ENCODE assay signal across 1 cellular context in the genomic region with DNA sequence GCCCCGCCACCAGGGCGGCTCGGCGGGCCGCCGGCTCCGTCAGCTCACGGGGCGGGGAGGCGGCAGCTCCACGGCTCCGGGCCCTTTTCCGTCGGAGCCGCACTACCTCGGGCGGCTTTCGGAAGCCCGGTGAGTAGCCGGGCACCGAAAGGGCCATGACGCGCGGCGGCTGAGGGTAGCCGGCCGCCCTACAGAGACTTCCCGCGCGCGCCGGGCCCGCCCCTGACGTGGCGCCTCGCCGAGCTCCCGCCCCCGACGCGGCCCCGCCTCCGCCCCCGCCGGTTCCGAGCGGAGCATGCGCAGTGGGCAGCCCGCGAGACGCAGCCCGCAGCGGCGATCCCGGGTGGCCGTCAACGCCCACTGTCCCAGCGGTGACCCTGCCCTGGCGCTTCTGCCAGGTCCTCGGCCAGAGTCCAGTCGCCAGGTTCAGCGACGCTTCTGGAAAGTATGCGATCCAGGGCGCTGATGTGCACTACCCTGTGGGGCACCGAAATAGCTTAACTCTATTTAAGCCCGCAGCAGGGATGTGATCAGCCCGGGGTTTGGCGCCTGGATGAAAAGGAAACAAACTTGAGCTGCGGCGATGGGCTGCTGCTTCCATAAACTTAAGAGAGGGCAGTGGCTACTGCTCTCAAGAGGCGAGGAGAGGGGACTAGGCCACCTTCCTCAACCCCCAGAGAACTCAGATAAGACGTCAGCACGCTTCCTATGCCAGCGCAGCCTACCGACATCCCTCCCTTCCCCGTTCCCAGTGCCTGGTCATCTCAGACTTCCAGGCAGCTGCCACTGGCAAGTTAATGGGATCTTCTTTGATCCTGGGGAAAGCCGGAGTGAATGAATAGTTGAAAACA.
TF ChIP-seq lines count a peak whose summit lies in the region.

A gene with protein sequence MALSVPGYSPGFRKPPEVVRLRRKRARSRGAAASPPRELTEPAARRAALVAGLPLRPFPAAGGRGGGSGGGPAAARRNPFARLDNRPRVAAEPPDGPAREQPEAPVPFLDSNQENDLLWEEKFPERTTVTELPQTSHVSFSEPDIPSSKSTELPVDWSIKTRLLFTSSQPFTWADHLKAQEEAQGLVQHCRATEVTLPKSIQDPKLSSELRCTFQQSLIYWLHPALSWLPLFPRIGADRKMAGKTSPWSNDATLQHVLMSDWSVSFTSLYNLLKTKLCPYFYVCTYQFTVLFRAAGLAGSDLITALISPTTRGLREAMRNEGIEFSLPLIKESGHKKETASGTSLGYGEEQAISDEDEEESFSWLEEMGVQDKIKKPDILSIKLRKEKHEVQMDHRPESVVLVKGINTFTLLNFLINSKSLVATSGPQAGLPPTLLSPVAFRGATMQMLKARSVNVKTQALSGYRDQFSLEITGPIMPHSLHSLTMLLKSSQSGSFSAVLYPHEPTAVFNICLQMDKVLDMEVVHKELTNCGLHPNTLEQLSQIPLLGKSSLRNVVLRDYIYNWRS (minus strand): TSS at position 200 of the 851 bp plus-strand sequence. CDS start 43 bp downstream, at position 157.

TF ChIP-seq in K562, 482 proteins besides CTCF, POLR2A, EP300 and RAD21 (continued from another document and continues in another):
- TF ChIP-seq, protein P1, sequence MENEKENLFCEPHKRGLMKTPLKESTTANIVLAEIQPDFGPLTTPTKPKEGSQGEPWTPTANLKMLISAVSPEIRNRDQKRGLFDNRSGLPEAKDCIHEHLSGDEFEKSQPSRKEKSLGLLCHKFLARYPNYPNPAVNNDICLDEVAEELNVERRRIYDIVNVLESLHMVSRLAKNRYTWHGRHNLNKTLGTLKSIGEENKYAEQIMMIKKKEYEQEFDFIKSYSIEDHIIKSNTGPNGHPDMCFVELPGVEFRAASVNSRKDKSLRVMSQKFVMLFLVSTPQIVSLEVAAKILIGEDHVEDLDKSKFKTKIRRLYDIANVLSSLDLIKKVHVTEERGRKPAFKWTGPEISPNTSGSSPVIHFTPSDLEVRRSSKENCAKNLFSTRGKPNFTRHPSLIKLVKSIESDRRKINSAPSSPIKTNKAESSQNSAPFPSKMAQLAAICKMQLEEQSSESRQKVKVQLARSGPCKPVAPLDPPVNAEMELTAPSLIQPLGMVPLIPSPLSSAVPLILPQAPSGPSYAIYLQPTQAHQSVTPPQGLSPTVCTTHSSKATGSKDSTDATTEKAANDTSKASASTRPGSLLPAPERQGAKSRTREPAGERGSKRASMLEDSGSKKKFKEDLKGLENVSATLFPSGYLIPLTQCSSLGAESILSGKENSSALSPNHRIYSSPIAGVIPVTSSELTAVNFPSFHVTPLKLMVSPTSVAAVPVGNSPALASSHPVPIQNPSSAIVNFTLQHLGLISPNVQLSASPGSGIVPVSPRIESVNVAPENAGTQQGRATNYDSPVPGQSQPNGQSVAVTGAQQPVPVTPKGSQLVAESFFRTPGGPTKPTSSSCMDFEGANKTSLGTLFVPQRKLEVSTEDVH (IDR thresholded peaks at IDR 0.05; ENCODE audit: low read depth, partially characterized antibody): peak; percentile 68
- TF ChIP-seq, protein P2, sequence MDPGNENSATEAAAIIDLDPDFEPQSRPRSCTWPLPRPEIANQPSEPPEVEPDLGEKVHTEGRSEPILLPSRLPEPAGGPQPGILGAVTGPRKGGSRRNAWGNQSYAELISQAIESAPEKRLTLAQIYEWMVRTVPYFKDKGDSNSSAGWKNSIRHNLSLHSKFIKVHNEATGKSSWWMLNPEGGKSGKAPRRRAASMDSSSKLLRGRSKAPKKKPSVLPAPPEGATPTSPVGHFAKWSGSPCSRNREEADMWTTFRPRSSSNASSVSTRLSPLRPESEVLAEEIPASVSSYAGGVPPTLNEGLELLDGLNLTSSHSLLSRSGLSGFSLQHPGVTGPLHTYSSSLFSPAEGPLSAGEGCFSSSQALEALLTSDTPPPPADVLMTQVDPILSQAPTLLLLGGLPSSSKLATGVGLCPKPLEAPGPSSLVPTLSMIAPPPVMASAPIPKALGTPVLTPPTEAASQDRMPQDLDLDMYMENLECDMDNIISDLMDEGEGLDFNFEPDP (CRISPR knock-in tag; IDR thresholded peaks at IDR 0.05): no peak
- TF ChIP-seq TEAD2 (tag; IDR thresholded peaks at IDR 0.05) (no peak), ZNF133 (CRISPR knock-in tag; IDR thresholded peaks at IDR 0.05) (no peak), RAD51 (IDR thresholded peaks at IDR 0.05; ENCODE audit: borderline replicate concordance, low read depth) (no peak), NCOR1 (IDR thresholded peaks at IDR 0.05) (peak; percentile 33; the same call in 1 of the 2 replicates), RBM14 (IDR thresholded peaks at IDR 0.05; ENCODE audit: borderline replicate concordance, insufficient read depth, low read depth, low read length) (no peak), TAF9B (IDR thresholded peaks at IDR 0.05; ENCODE audit: partially characterized antibody) (no peak), ZNF584 (CRISPR knock-in tag; IDR thresholded peaks at IDR 0.05; ENCODE audit: low read depth) (no peak), MEF2A (IDR thresholded peaks at IDR 0.05; ENCODE audit: control insufficient read depth, low read depth, low read length) (no peak), FIP1L1 (IDR thresholded peaks at IDR 0.05; ENCODE audit: low read depth, low read length, poor library complexity, severe bottlenecking) (peak; percentile 17), MAZ (CRISPR knock-in tag; conservative IDR thresholded peaks at IDR 0.05 in 1 of 2, IDR thresholded peaks at IDR 0.05 in 1 of 2) (peak; percentile 29 to 87), BCOR (IDR thresholded peaks at IDR 0.05) (no peak), HNRNPH1 (optimal IDR thresholded peaks at IDR 0.05; ENCODE audit: low read depth, low read length) (no peak), NONO (IDR thresholded peaks at IDR 0.05; ENCODE audit: low read depth in 2 of 2, low read length in 1 of 2) (peak; percentile 76 to 85; a peak in 3 of 4 replicates), MYNN (IDR thresholded peaks at IDR 0.05) (peak; percentile 74), MYNN (CRISPR knock-in tag; IDR thresholded peaks at IDR 0.05) (no peak), CXXC5 (CRISPR knock-in tag; IDR thresholded peaks at IDR 0.05) (peak; percentile 92), NCOA1 (IDR thresholded peaks at IDR 0.05; ENCODE audit: low read depth) (no peak; the same call in 1 of the 2 replicates), CCNT2 (IDR thresholded peaks at IDR 0.05; ENCODE audit: borderline replicate concordance, extremely low read depth, insufficient read length, low read depth, low read length) (peak; percentile 94), ELF1 (tag; IDR thresholded peaks at IDR 0.05) (no peak), ZNF324 (CRISPR knock-in tag; IDR thresholded peaks at IDR 0.05) (0 out of 2 replicates have a peak, but pooled peaks have one; percentile 11), IRF2 (CRISPR knock-in tag; IDR thresholded peaks at IDR 0.05) (no peak), PURB (CRISPR knock-in tag; IDR thresholded peaks at IDR 0.05; ENCODE audit: low read depth) (no peak), SMARCE1 (IDR thresholded peaks at IDR 0.05) (peak; percentile 72), RBM25 (IDR thresholded peaks at IDR 0.05; ENCODE audit: low read depth, low read length, severe bottlenecking) (no peak), ZBTB8A (IDR thresholded peaks at IDR 0.05; ENCODE audit: partially characterized antibody) (no peak)
- TF ChIP-seq, protein P3, sequence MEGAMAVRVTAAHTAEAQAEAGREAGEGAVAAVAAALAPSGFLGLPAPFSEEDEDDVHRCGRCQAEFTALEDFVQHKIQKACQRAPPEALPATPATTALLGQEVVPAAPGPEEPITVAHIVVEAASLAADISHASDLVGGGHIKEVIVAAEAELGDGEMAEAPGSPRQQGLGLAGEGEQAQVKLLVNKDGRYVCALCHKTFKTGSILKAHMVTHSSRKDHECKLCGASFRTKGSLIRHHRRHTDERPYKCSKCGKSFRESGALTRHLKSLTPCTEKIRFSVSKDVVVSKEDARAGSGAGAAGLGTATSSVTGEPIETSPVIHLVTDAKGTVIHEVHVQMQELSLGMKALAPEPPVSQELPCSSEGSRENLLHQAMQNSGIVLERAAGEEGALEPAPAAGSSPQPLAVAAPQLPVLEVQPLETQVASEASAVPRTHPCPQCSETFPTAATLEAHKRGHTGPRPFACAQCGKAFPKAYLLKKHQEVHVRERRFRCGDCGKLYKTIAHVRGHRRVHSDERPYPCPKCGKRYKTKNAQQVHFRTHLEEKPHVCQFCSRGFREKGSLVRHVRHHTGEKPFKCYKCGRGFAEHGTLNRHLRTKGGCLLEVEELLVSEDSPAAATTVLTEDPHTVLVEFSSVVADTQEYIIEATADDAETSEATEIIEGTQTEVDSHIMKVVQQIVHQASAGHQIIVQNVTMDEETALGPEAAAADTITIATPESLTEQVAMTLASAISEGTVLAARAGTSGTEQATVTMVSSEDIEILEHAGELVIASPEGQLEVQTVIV (CRISPR knock-in tag; IDR thresholded peaks at IDR 0.05; ENCODE audit: borderline replicate concordance): no peak
- TF ChIP-seq, protein P4, sequence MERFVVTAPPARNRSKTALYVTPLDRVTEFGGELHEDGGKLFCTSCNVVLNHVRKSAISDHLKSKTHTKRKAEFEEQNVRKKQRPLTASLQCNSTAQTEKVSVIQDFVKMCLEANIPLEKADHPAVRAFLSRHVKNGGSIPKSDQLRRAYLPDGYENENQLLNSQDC (CRISPR knock-in tag; IDR thresholded peaks at IDR 0.05): peak; percentile 19; the same call in 1 of the 2 replicates
- TF ChIP-seq, protein P5, sequence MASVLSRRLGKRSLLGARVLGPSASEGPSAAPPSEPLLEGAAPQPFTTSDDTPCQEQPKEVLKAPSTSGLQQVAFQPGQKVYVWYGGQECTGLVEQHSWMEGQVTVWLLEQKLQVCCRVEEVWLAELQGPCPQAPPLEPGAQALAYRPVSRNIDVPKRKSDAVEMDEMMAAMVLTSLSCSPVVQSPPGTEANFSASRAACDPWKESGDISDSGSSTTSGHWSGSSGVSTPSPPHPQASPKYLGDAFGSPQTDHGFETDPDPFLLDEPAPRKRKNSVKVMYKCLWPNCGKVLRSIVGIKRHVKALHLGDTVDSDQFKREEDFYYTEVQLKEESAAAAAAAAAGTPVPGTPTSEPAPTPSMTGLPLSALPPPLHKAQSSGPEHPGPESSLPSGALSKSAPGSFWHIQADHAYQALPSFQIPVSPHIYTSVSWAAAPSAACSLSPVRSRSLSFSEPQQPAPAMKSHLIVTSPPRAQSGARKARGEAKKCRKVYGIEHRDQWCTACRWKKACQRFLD (CRISPR knock-in tag; IDR thresholded peaks at IDR 0.05): no peak
- TF ChIP-seq, protein P6, sequence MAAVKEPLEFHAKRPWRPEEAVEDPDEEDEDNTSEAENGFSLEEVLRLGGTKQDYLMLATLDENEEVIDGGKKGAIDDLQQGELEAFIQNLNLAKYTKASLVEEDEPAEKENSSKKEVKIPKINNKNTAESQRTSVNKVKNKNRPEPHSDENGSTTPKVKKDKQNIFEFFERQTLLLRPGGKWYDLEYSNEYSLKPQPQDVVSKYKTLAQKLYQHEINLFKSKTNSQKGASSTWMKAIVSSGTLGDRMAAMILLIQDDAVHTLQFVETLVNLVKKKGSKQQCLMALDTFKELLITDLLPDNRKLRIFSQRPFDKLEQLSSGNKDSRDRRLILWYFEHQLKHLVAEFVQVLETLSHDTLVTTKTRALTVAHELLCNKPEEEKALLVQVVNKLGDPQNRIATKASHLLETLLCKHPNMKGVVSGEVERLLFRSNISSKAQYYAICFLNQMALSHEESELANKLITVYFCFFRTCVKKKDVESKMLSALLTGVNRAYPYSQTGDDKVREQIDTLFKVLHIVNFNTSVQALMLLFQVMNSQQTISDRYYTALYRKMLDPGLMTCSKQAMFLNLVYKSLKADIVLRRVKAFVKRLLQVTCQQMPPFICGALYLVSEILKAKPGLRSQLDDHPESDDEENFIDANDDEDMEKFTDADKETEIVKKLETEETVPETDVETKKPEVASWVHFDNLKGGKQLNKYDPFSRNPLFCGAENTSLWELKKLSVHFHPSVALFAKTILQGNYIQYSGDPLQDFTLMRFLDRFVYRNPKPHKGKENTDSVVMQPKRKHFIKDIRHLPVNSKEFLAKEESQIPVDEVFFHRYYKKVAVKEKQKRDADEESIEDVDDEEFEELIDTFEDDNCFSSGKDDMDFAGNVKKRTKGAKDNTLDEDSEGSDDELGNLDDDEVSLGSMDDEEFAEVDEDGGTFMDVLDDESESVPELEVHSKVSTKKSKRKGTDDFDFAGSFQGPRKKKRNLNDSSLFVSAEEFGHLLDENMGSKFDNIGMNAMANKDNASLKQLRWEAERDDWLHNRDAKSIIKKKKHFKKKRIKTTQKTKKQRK (IDR thresholded peaks at IDR 0.05; ENCODE audit: borderline replicate concordance, low read depth, low read length): no peak
- TF ChIP-seq, protein P7, sequence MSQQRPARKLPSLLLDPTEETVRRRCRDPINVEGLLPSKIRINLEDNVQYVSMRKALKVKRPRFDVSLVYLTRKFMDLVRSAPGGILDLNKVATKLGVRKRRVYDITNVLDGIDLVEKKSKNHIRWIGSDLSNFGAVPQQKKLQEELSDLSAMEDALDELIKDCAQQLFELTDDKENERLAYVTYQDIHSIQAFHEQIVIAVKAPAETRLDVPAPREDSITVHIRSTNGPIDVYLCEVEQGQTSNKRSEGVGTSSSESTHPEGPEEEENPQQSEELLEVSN (IDR thresholded peaks at IDR 0.05; ENCODE audit: borderline replicate concordance in 1 of 2, extremely low read depth in 1 of 2, insufficient read depth in 1 of 2, insufficient read length in 1 of 2, low read depth in 1 of 2, low read length in 1 of 2, poor library complexity in 1 of 2, severe bottlenecking in 1 of 2): peak; percentile 79 to 98
- TF ChIP-seq, protein P8, sequence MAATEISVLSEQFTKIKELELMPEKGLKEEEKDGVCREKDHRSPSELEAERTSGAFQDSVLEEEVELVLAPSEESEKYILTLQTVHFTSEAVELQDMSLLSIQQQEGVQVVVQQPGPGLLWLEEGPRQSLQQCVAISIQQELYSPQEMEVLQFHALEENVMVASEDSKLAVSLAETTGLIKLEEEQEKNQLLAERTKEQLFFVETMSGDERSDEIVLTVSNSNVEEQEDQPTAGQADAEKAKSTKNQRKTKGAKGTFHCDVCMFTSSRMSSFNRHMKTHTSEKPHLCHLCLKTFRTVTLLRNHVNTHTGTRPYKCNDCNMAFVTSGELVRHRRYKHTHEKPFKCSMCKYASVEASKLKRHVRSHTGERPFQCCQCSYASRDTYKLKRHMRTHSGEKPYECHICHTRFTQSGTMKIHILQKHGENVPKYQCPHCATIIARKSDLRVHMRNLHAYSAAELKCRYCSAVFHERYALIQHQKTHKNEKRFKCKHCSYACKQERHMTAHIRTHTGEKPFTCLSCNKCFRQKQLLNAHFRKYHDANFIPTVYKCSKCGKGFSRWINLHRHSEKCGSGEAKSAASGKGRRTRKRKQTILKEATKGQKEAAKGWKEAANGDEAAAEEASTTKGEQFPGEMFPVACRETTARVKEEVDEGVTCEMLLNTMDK (IDR thresholded peaks at IDR 0.05; ENCODE audit: borderline replicate concordance, insufficient read depth, low read depth, low read length, poor library complexity, severe bottlenecking): no peak
- TF ChIP-seq, protein P9, sequence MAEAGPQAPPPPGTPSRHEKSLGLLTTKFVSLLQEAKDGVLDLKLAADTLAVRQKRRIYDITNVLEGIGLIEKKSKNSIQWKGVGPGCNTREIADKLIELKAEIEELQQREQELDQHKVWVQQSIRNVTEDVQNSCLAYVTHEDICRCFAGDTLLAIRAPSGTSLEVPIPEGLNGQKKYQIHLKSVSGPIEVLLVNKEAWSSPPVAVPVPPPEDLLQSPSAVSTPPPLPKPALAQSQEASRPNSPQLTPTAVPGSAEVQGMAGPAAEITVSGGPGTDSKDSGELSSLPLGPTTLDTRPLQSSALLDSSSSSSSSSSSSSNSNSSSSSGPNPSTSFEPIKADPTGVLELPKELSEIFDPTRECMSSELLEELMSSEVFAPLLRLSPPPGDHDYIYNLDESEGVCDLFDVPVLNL (CRISPR knock-in tag; IDR thresholded peaks at IDR 0.05; ENCODE audit: low read depth): 0 out of 2 replicates have a peak, but pooled peaks have one; percentile 19
- TF ChIP-seq, protein P10, sequence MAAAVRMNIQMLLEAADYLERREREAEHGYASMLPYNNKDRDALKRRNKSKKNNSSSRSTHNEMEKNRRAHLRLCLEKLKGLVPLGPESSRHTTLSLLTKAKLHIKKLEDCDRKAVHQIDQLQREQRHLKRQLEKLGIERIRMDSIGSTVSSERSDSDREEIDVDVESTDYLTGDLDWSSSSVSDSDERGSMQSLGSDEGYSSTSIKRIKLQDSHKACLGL (CRISPR knock-in tag; IDR thresholded peaks at IDR 0.05; ENCODE audit: borderline replicate concordance, poor library complexity, severe bottlenecking): no peak
